9 cellular contexts compared by ENCODE assay signal in genomic region chr6:142884214-142885035, GRCh38.
A peak's percentile ranks its signal among the peaks of the same experiment; 100 is the strongest.
DNase-seq lines count a peak whose midpoint lies in the region; ATAC-seq, FAIRE-seq and TF ChIP-seq lines count a peak whose summit lies in the region.
"Had no signal": no experiment of that assay in that cellular context is flagged by ENCODE, and none has a peak within 500 bp of the region (broad histone marks: within the 10 kb centered on the region; RNA-seq: fewer than 3 reads in every experiment).

No MANE protein-coding gene starts in this region.

- TF ChIP-seq EP300 in H1 (IDR thresholded peaks at IDR 0.05; ENCODE audit: borderline replicate concordance in 1 of 2, low read depth in 2 of 2, low read length in 2 of 2), result no peak
- no peak for TF ChIP-seq EP300 in ovary (IDR thresholded peaks at IDR 0.05)

- peaks cover 3% of the 10 kb centered on the region; the same call in 1 of the 2 replicates for H3F3A ChIP-seq in DOHH2 (ENCODE audit: control insufficient read depth, insufficient read depth)

- no peaks in the 10 kb centered on the region for H3K27me3 ChIP-seq in DOHH2 (ENCODE audit: control insufficient read depth, low read length)
- no peaks in the 10 kb centered on the region for H3K27me3 ChIP-seq in OCI-LY3 (ENCODE audit: low read depth, low read length)
- no peaks in the 10 kb centered on the region for H3K27me3 ChIP-seq in H1 (replicated peaks in 1 of 4; ENCODE audit: control insufficient read depth in 3 of 4, extremely low read depth in 1 of 4, insufficient read depth in 3 of 4, low read length in 3 of 4)
- no peaks in the 10 kb centered on the region for H3K27me3 ChIP-seq in ovary
- H3K27me3 ChIP-seq in H7 (ENCODE audit: control insufficient read depth, insufficient read depth, low read length), result no peaks in the 10 kb centered on the region

- no peak for FAIRE-seq in H1 (lab: Jason Lieb, UNC)

- H2BK120ac ChIP-seq in H1 (replicated peaks; ENCODE audit: low read depth, low read length), result no peak overlapping the region

- H3K9me2 ChIP-seq in DOHH2 (replicated peaks; ENCODE audit: control insufficient read depth, low read length), result no peaks in the 10 kb centered on the region

- no peak for TF ChIP-seq RAD21 in H1 (IDR thresholded peaks at IDR 0.05 in 1 of 2, conservative IDR thresholded peaks at IDR 0.05 in 1 of 2; ENCODE audit: low read depth in 2 of 2, low read length in 2 of 2)

- no peak for DNase-seq in H1 (ENCODE audit: low read depth in 1 of 2, low spot score in 2 of 2)
- DNase-seq in ovary, result no peak
- no peak for DNase-seq in H7

- no peaks in the 10 kb centered on the region for H4K20me1 ChIP-seq in DOHH2 (ENCODE audit: control insufficient read depth, insufficient read depth, low read depth, low read length)
- peaks cover 12% of the 10 kb centered on the region; the same call in 1 of the 2 replicates for H4K20me1 ChIP-seq in OCI-LY3 (ENCODE audit: insufficient read depth, low read length)
- H4K20me1 ChIP-seq in H1 (replicated peaks in 1 of 2; ENCODE audit: control insufficient read depth in 1 of 2, insufficient read depth in 2 of 2, low read length in 2 of 2), result no peaks in the 10 kb centered on the region

- H3K27ac ChIP-seq in DOHH2 (ENCODE audit: low read depth, low read length) (peak overlapping the region; percentile 68), OCI-LY3 (ENCODE audit: low read length) (no peak overlapping the region), H1 (ENCODE audit: low read depth, low read length) (no peak overlapping the region; the same call in 1 of the 2 replicates), ovary (peak overlapping the region in 1 of 2 donors; percentile 58)
- H3K27ac ChIP-seq: HL-60 had no signal

- H3K18ac ChIP-seq in H1 (ENCODE audit: extremely low read depth, low read length), result no peak overlapping the region

- peak in 1 of 2 experiments; percentile 18; a peak in 1 of 3 replicates for TF ChIP-seq POLR2A in H1 (IDR thresholded peaks at IDR 0.05; ENCODE audit: control extremely low read depth in 1 of 2, low read depth in 2 of 2, low read length in 2 of 2)
- no peak for TF ChIP-seq POLR2A in ovary (IDR thresholded peaks at IDR 0.05)

- peaks cover 84% of the 10 kb centered on the region for H3K79me2 ChIP-seq in DOHH2 (ENCODE audit: control insufficient read depth, low read length)
- H3K79me2 ChIP-seq in OCI-LY3 (ENCODE audit: low read length), result peaks cover 27% of the 10 kb centered on the region
- no peaks in the 10 kb centered on the region; a peak in 1 of 4 replicates for H3K79me2 ChIP-seq in H1 (ENCODE audit: control insufficient read depth in 1 of 2, insufficient read depth in 2 of 2, low read length in 2 of 2)

- H2AFZ ChIP-seq in OCI-LY3 (ENCODE audit: low read depth, low read length) (no peak overlapping the region), H1 (ENCODE audit: low read length) (no peak overlapping the region)

- TF ChIP-seq CTCF in DOHH2 (IDR thresholded peaks at IDR 0.05; ENCODE audit: low read depth, low read length, poor library complexity, severe bottlenecking) (no peak), OCI-LY3 (IDR thresholded peaks at IDR 0.05; ENCODE audit: low read depth, low read length) (no peak), H1 (IDR thresholded peaks at IDR 0.05; ENCODE audit: control extremely low read depth in 1 of 3, insufficient read depth in 1 of 3, low read depth in 1 of 3, low read length in 3 of 3) (no peak), ovary (IDR thresholded peaks at IDR 0.05) (no peak)

- H4K91ac ChIP-seq in H1 (replicated peaks; ENCODE audit: insufficient read length, low read length), result no peak overlapping the region

- H2BK5ac ChIP-seq in H1 (ENCODE audit: low read depth, low read length), result no peak overlapping the region

- H3K4me1 ChIP-seq in DOHH2 (ENCODE audit: control insufficient read depth, low read length) (peaks cover 56% of the 10 kb centered on the region), OCI-LY3 (ENCODE audit: low read length) (peaks cover 50% of the 10 kb centered on the region), H1 (replicated peaks in 1 of 4; ENCODE audit: control insufficient read depth in 3 of 4, insufficient read depth in 4 of 4, low read length in 3 of 4) (peaks cover 4 to 17% (median 10%) of the 10 kb centered on the region in 4 experiments; a peak in 5 of 7 replicates), ovary (ENCODE audit: insufficient read depth) (peaks cover 2% of the 10 kb centered on the region)

- no peak overlapping the region for H3K56ac ChIP-seq in H1 (replicated peaks; ENCODE audit: insufficient read length, low read depth, low read length)

- no peaks in the 10 kb centered on the region for H3K23me2 ChIP-seq in H1 (ENCODE audit: low read depth, low read length)

- H2BK12ac ChIP-seq in H1 (ENCODE audit: low read depth, low read length), result no peak overlapping the region; the same call in 1 of the 2 replicates

- H3K79me1 ChIP-seq in H1 (ENCODE audit: low read depth, low read length), result no peaks in the 10 kb centered on the region; the same call in 1 of the 2 replicates

- H3K36me3 ChIP-seq in DOHH2 (ENCODE audit: control insufficient read depth, low read length) (peaks cover 2% of the 10 kb centered on the region), OCI-LY3 (replicated peaks; ENCODE audit: low read depth, low read length) (no peaks in the 10 kb centered on the region), H1 (ENCODE audit: control insufficient read depth in 2 of 4, insufficient read depth in 4 of 4, low read length in 3 of 4) (no peaks in the 10 kb centered on the region), ovary (no peaks in the 10 kb centered on the region), H7 (replicated peaks; ENCODE audit: control insufficient read depth, insufficient read depth, low read length) (no peaks in the 10 kb centered on the region)

- intact Hi-C loops in ovary (cut with DNase I), result loop anchor here (5.0 to 10.0 kb wide), 3 partner anchors 58 to 63 kb away; partner anchors contain the start of gene HIVEP2 (in 3 of the 4)

- H3K4me2 ChIP-seq in DOHH2 (ENCODE audit: low read length) (peak overlapping the region; percentile 82), OCI-LY3 (ENCODE audit: low read length) (peak overlapping the region; percentile 90), H1 (ENCODE audit: insufficient read depth in 1 of 2, low read depth in 2 of 2, low read length in 2 of 2) (peak overlapping the region; percentile 59 to 62; a peak in 3 of 4 replicates)

- H2BK15ac ChIP-seq in H1 (ENCODE audit: low read length), result no peak overlapping the region

- no peak overlapping the region for H3K14ac ChIP-seq in H1 (ENCODE audit: insufficient read length)

- H2AK5ac ChIP-seq in H1 (ENCODE audit: low read depth, low read length), result peak overlapping the region; percentile 65; the same call in 1 of the 2 replicates

- H2BK20ac ChIP-seq in H1 (ENCODE audit: low read length), result no peak overlapping the region

- no peak overlapping the region for H3K9ac ChIP-seq in OCI-LY3 (ENCODE audit: low read length)
- no peak overlapping the region for H3K9ac ChIP-seq in H1 (replicated peaks in 1 of 4; ENCODE audit: extremely low read depth in 1 of 4, low read depth in 3 of 4, low read length in 3 of 4)

- H3K4me3 ChIP-seq in DOHH2 (ENCODE audit: low read length) (peak overlapping the region; percentile 63), OCI-LY3 (ENCODE audit: low read length) (peak overlapping the region; percentile 69), H1 (ENCODE audit: extremely low read depth in 1 of 4, insufficient read depth in 2 of 4, low read depth in 3 of 4, low read length in 4 of 4) (peak overlapping the region in 1 of 4 experiments; percentile 38; a peak in 2 of 8 replicates), ovary (peak overlapping the region; percentile 29), H7 (ENCODE audit: insufficient read depth, low read depth, low read length) (no peak overlapping the region)

- CTCF ChIA-PET in H1 (lab: Charles Lee; ENCODE audit: partially characterized antibody), result interaction anchor here (1.0 to 2.9 kb wide), 3 partner anchors 12 to 22 kb away, joined by 3 to 8 read pairs (median 5); no protein-coding TSS in a partner anchor

- POLR2A ChIA-PET in H1 (lab: Charles Lee; ENCODE audit: partially characterized antibody), result interaction anchor here (0.6 to 1.4 kb wide), 3 partner anchors 12 to 233 kb away, joined by 3 to 4 read pairs (median 3); no protein-coding TSS in a partner anchor

- H3K23ac ChIP-seq in H1 (ENCODE audit: insufficient read length), result no peak overlapping the region

- 56% methylated on average over 8 of the region's 8 CpGs; no CpG with 5 or more reads in 1 of the 2 experiments for WGBS in H1 (ENCODE audit: extremely low coverage in 1 of 2, insufficient coverage in 1 of 2, insufficient read length in 1 of 2, insufficient replicate concordance in 2 of 2, low coverage in 1 of 2, low lambda C conversion rate in 2 of 2, missing lambda C conversion rate in 1 of 2), 2 experiments
- WGBS in ovary, 3 donors, result 13 to 32% (median 23%) methylated on average over 8 of the region's 8 CpGs

- no peak overlapping the region for H4K8ac ChIP-seq in H1 (ENCODE audit: extremely low read depth, insufficient read depth, low read length)

- H3K9me3 ChIP-seq in DOHH2 (ENCODE audit: control insufficient read depth, insufficient read depth, low read length) (no peaks in the 10 kb centered on the region), OCI-LY3 (ENCODE audit: insufficient read depth, low read length) (no peaks in the 10 kb centered on the region), H1 (ENCODE audit: insufficient read depth in 2 of 2, low read depth in 1 of 2, low read length in 1 of 2) (no peaks in the 10 kb centered on the region), ovary (no peaks in the 10 kb centered on the region)

- no peak overlapping the region for H4K5ac ChIP-seq in H1 (ENCODE audit: insufficient read length, low read depth, low read length)

- ATAC-seq in GM18868 (IDR thresholded peaks at IDR 0.05; ENCODE audit: unreplicated experiment), result no peak
- no peak for ATAC-seq in GM19455 (IDR thresholded peaks at IDR 0.05; ENCODE audit: unreplicated experiment)
- ATAC-seq in GM21528 (IDR thresholded peaks at IDR 0.05; ENCODE audit: low FRiP score, unreplicated experiment), result no peak

- no peak overlapping the region for H3K4ac ChIP-seq in H1 (replicated peaks; ENCODE audit: insufficient read length, low read depth, low read length)

TF ChIP-seq in H1, 55 proteins besides CTCF, POLR2A, EP300 and RAD21:
- no peak for TF ChIP-seq EGR1 (IDR thresholded peaks at IDR 0.05; ENCODE audit: borderline replicate concordance, low read depth, low read length)
- no peak for TF ChIP-seq YY1 (IDR thresholded peaks at IDR 0.05; ENCODE audit: low read depth, low read length)
- TF ChIP-seq TBP (IDR thresholded peaks at IDR 0.05; ENCODE audit: low read depth, low read length), result no peak
- no peak for TF ChIP-seq SUZ12 (IDR thresholded peaks at IDR 0.05; ENCODE audit: low read length)
- no peak for TF ChIP-seq CTBP2 (IDR thresholded peaks at IDR 0.05; ENCODE audit: borderline replicate concordance, insufficient read depth, insufficient read length, low read length)
- TF ChIP-seq CHD1 (IDR thresholded peaks at IDR 0.05; ENCODE audit: low read depth, low read length), result no peak
- TF ChIP-seq CEBPB (IDR thresholded peaks at IDR 0.05; ENCODE audit: low read depth, low read length), result no peak
- no peak for TF ChIP-seq RBBP5 (IDR thresholded peaks at IDR 0.05; ENCODE audit: borderline replicate concordance, low read depth, low read length)
- no peak for TF ChIP-seq RFX5 (IDR thresholded peaks at IDR 0.05; ENCODE audit: borderline replicate concordance, low read depth, low read length)
- no peak for TF ChIP-seq SP2 (IDR thresholded peaks at IDR 0.05; ENCODE audit: low read length)
